Comparison of ENCODE assay signal across 8 cellular contexts in genomic region chr19:17579523-17580244, GRCh38. TPM values are rescaled to one million over a fixed set of nuclear protein-coding genes. Genes with fewer than 3 reads are reported as not detected.
DNase-seq lines count a peak whose midpoint lies in the region; ATAC-seq and TF ChIP-seq lines count a peak whose summit lies in the region.

No MANE protein-coding gene starts in this region.

- peak; percentile 73 for ATAC-seq in Right ventricle myocardium superior (ENCODE audit: poor library complexity)
- peak; percentile 79 for ATAC-seq in activated T-helper 17 cell treated with anti-CD3 and anti-CD28 coated beads, Interleukin-2, amount 50 U/mL, for 72 hours (replicated peaks)

- no peak overlapping the region for H3K27ac Mint-ChIP-seq in activated T-helper 17 cell treated with anti-CD3 and anti-CD28 coated beads, Interleukin-2, amount 50 U/mL, for 72 hours
- peak overlapping the region; percentile 86 for H3K27ac Mint-ChIP-seq in type B pancreatic cell

- H3K9me3 Mint-ChIP-seq in activated T-helper 17 cell treated with anti-CD3 and anti-CD28 coated beads, Interleukin-2, amount 50 U/mL, for 72 hours, result no peaks in the 10 kb centered on the region
- H3K9me3 Mint-ChIP-seq in type B pancreatic cell, result no peaks in the 10 kb centered on the region

- H3K4me3 ChIP-seq in right atrium auricular region (no peak overlapping the region), iPS DF 6.9 (ENCODE audit: low read length) (peak overlapping the region; percentile 15; the same call in 1 of the 2 replicates)

- H3K27me3 Mint-ChIP-seq in activated T-helper 17 cell treated with anti-CD3 and anti-CD28 coated beads, Interleukin-2, amount 50 U/mL, for 72 hours, result no peaks in the 10 kb centered on the region
- H3K27me3 Mint-ChIP-seq in type B pancreatic cell, result no peaks in the 10 kb centered on the region

- H3K27ac ChIP-seq in right atrium auricular region (no peak overlapping the region), iPS DF 6.9 (ENCODE audit: low read length) (no peak overlapping the region)

- intact Hi-C loops in Right ventricle myocardium superior (cut with DNase I), result no loop called here

- TF ChIP-seq CTCF in right atrium auricular region (IDR thresholded peaks at IDR 0.05), result no peak
- TF ChIP-seq CTCF in type B pancreatic cell (conservative IDR thresholded peaks at IDR 0.05), result no peak

- peaks cover 70% of the 10 kb centered on the region for H3K36me3 Mint-ChIP-seq in activated T-helper 17 cell treated with anti-CD3 and anti-CD28 coated beads, Interleukin-2, amount 50 U/mL, for 72 hours (ENCODE audit: low read depth)
- peaks cover 8% of the 10 kb centered on the region for H3K36me3 Mint-ChIP-seq in type B pancreatic cell

- H3K36me3 ChIP-seq in right atrium auricular region (peaks cover 62% of the 10 kb centered on the region), iPS DF 6.9 (ENCODE audit: control insufficient read depth, insufficient read depth, low read length) (peaks cover 15% of the 10 kb centered on the region)

- no peak overlapping the region for H3K4me3 Mint-ChIP-seq in activated T-helper 17 cell treated with anti-CD3 and anti-CD28 coated beads, Interleukin-2, amount 50 U/mL, for 72 hours
- no peak overlapping the region for H3K4me3 Mint-ChIP-seq in type B pancreatic cell

- H3K4me1 ChIP-seq in right atrium auricular region (no peaks in the 10 kb centered on the region), iPS DF 6.9 (ENCODE audit: control insufficient read depth, insufficient read depth, low read length) (peaks cover 6% of the 10 kb centered on the region; the same call in 1 of the 2 replicates)

- H3K9me3 ChIP-seq in right atrium auricular region (no peaks in the 10 kb centered on the region), iPS DF 6.9 (ENCODE audit: control insufficient read depth, insufficient read depth, low read length) (no peaks in the 10 kb centered on the region)

- no peaks in the 10 kb centered on the region for H3K27me3 ChIP-seq in right atrium auricular region
- H3K27me3 ChIP-seq in iPS DF 6.9 (ENCODE audit: control insufficient read depth, insufficient read depth, low read length), result no peaks in the 10 kb centered on the region

- DNase-seq in Right ventricle myocardium superior (peak; percentile 71), right atrium auricular region (ENCODE audit: low spot score) (no peak), NCI-H460 (ENCODE audit: extremely low read depth, low read depth) (peak; percentile 79), iPS DF 6.9 (ENCODE audit: low read depth, low spot score) (peak; percentile 88), type B pancreatic cell (ENCODE audit: extremely low spot score, unreplicated experiment) (no peak), activated gamma-delta T cell (lab: John Stamatoyannopoulos, UW) (no peak)
- no peak for DNase-seq in stimulated activated naive CD4-positive, alpha-beta T cell (lab: John Stamatoyannopoulos, UW)

- H3K4me1 Mint-ChIP-seq in activated T-helper 17 cell treated with anti-CD3 and anti-CD28 coated beads, Interleukin-2, amount 50 U/mL, for 72 hours, result peaks cover 4% of the 10 kb centered on the region
- no peaks in the 10 kb centered on the region for H3K4me1 Mint-ChIP-seq in type B pancreatic cell (ENCODE audit: unreplicated experiment)

- WGBS in iPS DF 6.9 (ENCODE audit: insufficient coverage, insufficient read length), result no CpG with 5 or more reads among the region's 20 CpGs

RNA-seq across cellular contexts. Expression of gene COLGALT1, which starts 24.2 kb away (rescaled TPM):
- 29.9 TPM for total RNA-seq in Right ventricle myocardium superior
- 10 to 100 TPM; 28.3 to 30.8 TPM for total RNA-seq in right atrium auricular region
- 38.8 and 41.4 TPM in 2 replicates for total RNA-seq in NCI-H460 (2014; rRNA removed; shearing (Covaris generic))
- polyA plus RNA-seq in NCI-H460 (2014; cell fraction: nucleus; rRNA removed), result 62.2 and 82.1 TPM in 2 replicates
- total RNA-seq in activated T-helper 17 cell treated with anti-CD3 and anti-CD28 coated beads, Interleukin-2, amount 50 U/mL, for 72 hours, result 10 to 100 TPM; 41.1 to 76.5 TPM
- 69.7 and 73.7 TPM in 2 replicates for total RNA-seq in type B pancreatic cell (ENCODE audit: low replicate concordance)

Comparison
In these comparisons a context has a peak if more than half of its experiments do, and no peak if none do; other contexts are left out.
1. DNase-seq: peak in Right ventricle myocardium superior (single experiment), NCI-H460 (single experiment) and iPS DF 6.9 (single experiment); none in right atrium auricular region (single experiment), type B pancreatic cell (single experiment), stimulated activated naive CD4-positive, alpha-beta T cell (0 of 6) and activated gamma-delta T cell (single experiment).